Comparison of ENCODE assay signal across 8 cellular contexts in genomic region chr9:71911061-71911907, GRCh38.
A peak's percentile ranks its signal among the peaks of the same experiment; 100 is the strongest.
DNase-seq lines count a peak whose midpoint lies in the region; ATAC-seq and TF ChIP-seq lines count a peak whose summit lies in the region.

TSS of gene ABHD17B (minus strand) at chr9:71911193. CDS start at chr9:71875080, 36,113 bp downstream.
TSS of gene C9orf85 (plus strand) at chr9:71911639. CDS start at chr9:71911735, 96 bp downstream.

- no peak for TF ChIP-seq CTCF in AG09309 (IDR thresholded peaks at IDR 0.05; ENCODE audit: control insufficient read depth, insufficient read depth, low read depth, low read length, missing control alignments)

- peak within 1 kb of the TSS; percentile 82 for H3K4me3 ChIP-seq in AG09309 (ENCODE audit: control insufficient read depth, low read depth, low read length)

- ATAC-seq in GM19025 (IDR thresholded peaks at IDR 0.05; ENCODE audit: low read depth, unreplicated experiment) = peak; percentile 91
- ATAC-seq in HG03342 (IDR thresholded peaks at IDR 0.05; ENCODE audit: unreplicated experiment) = peak; percentile 92
- ATAC-seq in activated CD4-positive, CD25-positive, alpha-beta regulatory T cell treated with anti-CD3 and anti-CD28 coated beads, Interleukin-2, amount 50 U/mL, for 24 hours = peak; percentile 93 to 94

- DNase-seq in AG09309 (ENCODE audit: low read depth) (peak; percentile 98), NCI-H446 (lab: John Stamatoyannopoulos, UW) (peak; percentile 95 to 96), cerebellar cortex (ENCODE audit: low spot score) (peak; percentile 100), iris pigment epithelial cell (ENCODE audit: low read depth) (peak; percentile 99)
- peak; percentile 91 to 95 for DNase-seq in stimulated activated CD4-positive, alpha-beta T cell treated with anti-CD3 and anti-CD28 coated beads, Interleukin-12 subunit alpha, Interleukin-12 subunit beta, amount 100 ng/mL, for 24 hours (ENCODE audit: low read depth in 2 of 2)

Comparison
In these comparisons a context has a peak if more than half of its experiments do, and no peak if none do; other contexts are left out.
1. Peak in every context shown above with its lines: DNase-seq, ATAC-seq and H3K4me3 ChIP-seq.